8 cellular contexts compared by ENCODE assay signal in the genomic region with DNA sequence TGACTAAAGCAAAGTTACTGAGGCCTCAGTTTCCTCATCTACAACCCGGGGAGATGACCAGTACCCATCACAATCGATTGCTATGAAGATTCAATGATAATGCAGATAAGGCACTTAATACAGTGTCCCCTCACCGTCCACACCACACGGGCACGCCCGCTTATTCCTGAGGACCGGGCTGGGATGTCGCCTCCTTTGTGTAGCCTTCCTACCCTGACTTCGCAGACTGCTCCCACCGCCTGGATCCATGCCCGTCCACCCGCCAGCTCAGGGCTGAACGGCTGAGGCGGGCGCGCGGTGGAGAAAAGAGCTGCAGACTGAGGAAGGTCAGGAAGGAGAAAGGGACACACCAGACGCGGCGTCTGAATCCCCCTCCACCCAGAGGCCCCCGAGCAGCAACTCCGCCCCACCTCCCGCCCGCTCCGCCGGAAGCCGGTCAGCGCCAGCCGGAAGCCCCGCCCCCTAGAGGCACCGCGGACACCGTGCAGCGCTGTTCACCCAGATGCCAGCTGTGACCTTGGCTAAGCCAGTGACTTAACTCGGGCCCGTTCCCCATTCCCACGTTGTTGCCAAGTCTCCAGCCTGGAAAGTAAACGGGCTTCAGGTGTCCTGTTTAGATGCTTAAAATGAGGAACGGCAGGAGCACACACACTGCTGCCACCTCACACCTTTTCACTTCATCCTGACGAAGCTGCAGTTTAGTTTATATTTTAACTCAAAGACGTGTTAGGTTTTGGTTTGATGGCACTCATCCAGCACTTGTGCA.
A peak's percentile ranks its signal among the peaks of the same experiment; 100 is the strongest.
DNase-seq lines count a peak whose midpoint lies in the region; ATAC-seq and TF ChIP-seq lines count a peak whose summit lies in the region.

A gene (minus strand): TSS at position 403 of the 766 bp plus-strand sequence.

- H3K27ac Mint-ChIP-seq in activated CD4-positive, alpha-beta memory T cell treated with anti-CD3 and anti-CD28 coated beads for 36 hours, result peak within 1 kb of the TSS; percentile 77

- TF ChIP-seq CTCF in AG09309 (IDR thresholded peaks at IDR 0.05; ENCODE audit: control insufficient read depth, insufficient read depth, low read depth, low read length, missing control alignments), result peak; percentile 67
- TF ChIP-seq CTCF in dorsolateral prefrontal cortex (IDR thresholded peaks at IDR 0.05 in 54 of 56, conservative IDR thresholded peaks at IDR 0.05 in 2 of 56; ENCODE audit: low read depth in 1 of 56, partially characterized antibody in 56 of 56), result peak; percentile 43 to 90 (median 72)
- TF ChIP-seq CTCF in lower leg skin (IDR thresholded peaks at IDR 0.05), result no peak

- H3K36me3 Mint-ChIP-seq in activated CD4-positive, alpha-beta memory T cell treated with anti-CD3 and anti-CD28 coated beads for 36 hours, result peaks cover 49% of the 10 kb centered on the region

- POLR2A ChIA-PET in activated CD4-positive, alpha-beta memory T cell treated with anti-CD3 and anti-CD28 coated beads for 36 hours (lab: Charles Lee), result interaction anchor here (0.7 to 1.6 kb wide), 10 partner anchors 15 to 689 kb away, joined by 3 to 5 read pairs (median 3); a partner anchor contains a TSS

- peak; percentile 97 for ATAC-seq in GM19023 (IDR thresholded peaks at IDR 0.05; ENCODE audit: unreplicated experiment)
- ATAC-seq in HG03439 (IDR thresholded peaks at IDR 0.05; ENCODE audit: unreplicated experiment), result peak; percentile 87

- intact Hi-C loops in activated CD4-positive, alpha-beta memory T cell treated with anti-CD3 and anti-CD28 coated beads for 36 hours (cut with micrococcal nuclease), result no loop called here
- intact Hi-C loops in dorsolateral prefrontal cortex (cut with DNase I) (loop anchor here in 1 of 2 donors (5.0 kb wide), 2 partner anchors 61 to 89 kb away; a partner anchor contains a TSS), lower leg skin (cut with DNase I; ENCODE audit: low total_unique reads) (no loop called here)

- no peak for TF ChIP-seq POLR2A in lower leg skin (IDR thresholded peaks at IDR 0.05)

- H3K4me1 Mint-ChIP-seq in activated CD4-positive, alpha-beta memory T cell treated with anti-CD3 and anti-CD28 coated beads for 36 hours (ENCODE audit: low read depth), result peaks cover 54% of the 10 kb centered on the region

- H3K9me3 Mint-ChIP-seq in activated CD4-positive, alpha-beta memory T cell treated with anti-CD3 and anti-CD28 coated beads for 36 hours, result no peaks in the 10 kb centered on the region

- 1% methylated on average over 34 to 39 of the region's 41 CpGs for WGBS in lower leg skin, 2 donors

- DNase-seq in AG09309 (ENCODE audit: low read depth) (no peak), NCI-H748 (lab: John Stamatoyannopoulos, UW; ENCODE audit: unreplicated experiment) (peak; percentile 95), dorsolateral prefrontal cortex (peak; percentile 76 to 95 (median 88)), lower leg skin (ENCODE audit: low spot score in 2 of 2) (peak; percentile 77 to 97)
- DNase-seq in activated CD4-positive, alpha-beta memory T cell treated with anti-CD3 and anti-CD28 coated beads for 36 hours, result peak; percentile 95
- DNase-seq in stimulated activated CD4-positive, alpha-beta T cell treated with anti-CD3 and anti-CD28 coated beads, Interleukin-4, amount 100 ng/mL, for 24 hours, result peak; percentile 92

- peak within 1 kb of the TSS; percentile 64 to 97 (median 90) for H3K27ac ChIP-seq in dorsolateral prefrontal cortex

- H3K27me3 ChIP-seq in dorsolateral prefrontal cortex, result no peaks in the 10 kb centered on the region

- CTCF ChIA-PET in activated CD4-positive, alpha-beta memory T cell treated with anti-CD3 and anti-CD28 coated beads for 36 hours (lab: Charles Lee), result interaction anchor here (0.8 to 2.2 kb wide), 11 partner anchors 8 to 370 kb away, joined by 3 to 10 read pairs (median 4); a partner anchor contains a TSS

- peak within 1 kb of the TSS; percentile 90 for H3K4me3 Mint-ChIP-seq in activated CD4-positive, alpha-beta memory T cell treated with anti-CD3 and anti-CD28 coated beads for 36 hours

- H3K27me3 Mint-ChIP-seq in activated CD4-positive, alpha-beta memory T cell treated with anti-CD3 and anti-CD28 coated beads for 36 hours, result no peaks in the 10 kb centered on the region

- H3K4me3 ChIP-seq in AG09309 (ENCODE audit: control insufficient read depth, low read depth, low read length), result peak within 1 kb of the TSS; percentile 60
- H3K4me3 ChIP-seq in dorsolateral prefrontal cortex, result peak within 1 kb of the TSS; percentile 56 to 96 (median 83)
- peak within 1 kb of the TSS; percentile 73 for H3K4me3 ChIP-seq in lower leg skin (ENCODE audit: low read depth, poor library complexity, severe bottlenecking)

Comparison
In these comparisons a context has a peak if more than half of its experiments do, and no peak if none do; other contexts are left out.
1. CTCF ChIP-seq: peak in AG09309 (single experiment) and dorsolateral prefrontal cortex (56 of 56); none in lower leg skin (0 of 3).
2. Peak in every context shown above with its lines, with median percentiles within 50 percentile points of each other: H3K4me3 ChIP-seq.